14 cellular contexts compared by ENCODE assay signal in the genomic region with DNA sequence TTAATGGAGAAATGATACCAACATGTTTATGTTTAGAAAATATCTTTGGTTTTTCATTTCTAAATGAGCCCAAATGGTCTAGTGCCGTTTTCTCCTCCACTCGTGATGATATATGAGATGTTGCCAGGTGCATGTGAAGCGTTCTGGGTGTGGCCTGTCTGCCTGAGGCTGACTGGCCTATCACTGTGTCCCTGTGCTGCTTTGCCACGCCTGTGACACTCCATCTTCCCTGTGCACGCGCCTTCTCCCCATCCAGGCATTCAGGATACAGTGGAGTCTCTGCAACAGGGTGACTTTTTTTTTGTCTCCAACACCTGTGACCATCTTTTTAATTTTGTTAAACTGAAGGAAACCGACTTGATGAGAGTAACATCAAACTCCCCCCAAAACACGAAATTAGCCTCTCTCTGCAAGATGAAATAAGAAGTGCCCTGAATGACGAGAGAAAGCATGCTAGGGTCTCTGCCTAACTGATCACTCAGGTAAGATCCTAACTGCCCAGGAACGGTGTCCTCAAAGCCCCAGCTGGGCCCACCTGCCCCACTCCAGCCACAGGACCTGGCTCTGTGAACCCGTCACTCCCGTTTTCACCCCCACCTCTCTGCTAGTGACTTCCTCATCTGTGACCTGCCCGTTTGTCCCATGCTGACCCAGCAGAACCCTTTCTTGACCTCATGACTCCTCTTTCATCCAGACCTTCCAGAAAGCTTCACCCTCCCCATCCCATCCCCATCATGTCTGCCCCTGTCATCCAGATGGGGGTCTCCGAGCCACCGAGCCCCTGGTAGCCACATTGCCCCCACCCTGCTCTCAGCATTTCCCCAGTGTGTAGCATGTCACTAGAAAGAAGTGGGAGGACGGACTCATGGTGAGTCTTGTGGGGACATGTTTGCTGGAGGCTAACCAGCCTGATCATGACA. TPM values are rescaled to one million over a fixed set of nuclear protein-coding genes. Genes with fewer than 3 reads are reported as not detected.
A peak's percentile ranks its signal among the peaks of the same experiment; 100 is the strongest.
DNase-seq lines count a peak whose midpoint lies in the region; ATAC-seq and TF ChIP-seq lines count a peak whose summit lies in the region.
"Had no signal": no experiment of that assay in that cellular context is flagged by ENCODE, and none has a peak within 500 bp of the region (broad histone marks: within the 10 kb centered on the region; RNA-seq: fewer than 3 reads in every experiment).

No MANE protein-coding gene starts in this region.

- peaks cover 17% of the 10 kb centered on the region for H3K4me1 Mint-ChIP-seq in mesothelial cell of epicardium
- H3K4me1 Mint-ChIP-seq: activated naive CD8-positive, alpha-beta T cell treated with anti-CD3 and anti-CD28 coated beads for 36 hours had no signal

- no peak overlapping the region for H3K27ac ChIP-seq in right cardiac atrium (ENCODE audit: low read length)
- H3K27ac ChIP-seq: cardiac muscle cell, neutrophil had no signal

- no peaks in the 10 kb centered on the region for H3K27me3 Mint-ChIP-seq in mesothelial cell of epicardium (ENCODE audit: low read depth)
- H3K27me3 Mint-ChIP-seq: activated naive CD8-positive, alpha-beta T cell treated with anti-CD3 and anti-CD28 coated beads for 36 hours; stimulated activated naive CD8-positive, alpha-beta T cell treated with anti-CD3 and anti-CD28 coated beads, Interleukin-15, Interleukin-2, amounts not matched to agents 100 ng/mL and 50 ng/mL, for 24 hours had no signal

- no peaks in the 10 kb centered on the region for H3K4me1 ChIP-seq in right cardiac atrium (ENCODE audit: control insufficient read depth, insufficient read depth, low read length)

- H3K9me3 Mint-ChIP-seq in mesothelial cell of epicardium: no peaks in the 10 kb centered on the region
- H3K9me3 Mint-ChIP-seq: activated naive CD8-positive, alpha-beta T cell treated with anti-CD3 and anti-CD28 coated beads for 36 hours; stimulated activated naive CD8-positive, alpha-beta T cell treated with anti-CD3 and anti-CD28 coated beads, Interleukin-15, Interleukin-2, amounts not matched to agents 100 ng/mL and 50 ng/mL, for 24 hours had no signal

- H3K9me3 ChIP-seq in right cardiac atrium (ENCODE audit: control insufficient read depth, low read length): no peaks in the 10 kb centered on the region
- H3K9me3 ChIP-seq: neutrophil had no signal

- ATAC-seq in right cardiac atrium: no peak
- no peak for ATAC-seq in GM21717 (IDR thresholded peaks at IDR 0.05; ENCODE audit: unreplicated experiment)

- DNase-seq in cardiac septum (ENCODE audit: low spot score) (peak; percentile 60), right cardiac atrium (no peak), NCI-H774 (lab: John Stamatoyannopoulos, UW) (peak; percentile 84), islet precursor cell (peak; percentile 27), mesothelial cell of epicardium (ENCODE audit: low spot score in 2 of 2, unreplicated experiment in 2 of 2) (no peak), epidermal melanocyte (ENCODE audit: insufficient read length, low spot score) (no peak), NOMO-1 treated with dmso at 0.1 percent for 144 hours (lab: John Stamatoyannopoulos, UW; ENCODE audit: unreplicated experiment) (no peak)
- DNase-seq: activated naive CD8-positive, alpha-beta T cell treated with anti-CD3 and anti-CD28 coated beads for 36 hours; foreskin melanocyte; NCI-H2081 had no signal

- intact Hi-C loops in cardiac septum (cut with DNase I) (no loop called here), right cardiac atrium (cut with DNase I) (no loop called here)

- no peaks in the 10 kb centered on the region for H3K27me3 ChIP-seq in right cardiac atrium (ENCODE audit: control insufficient read depth, insufficient read depth)
- H3K27me3 ChIP-seq: cardiac muscle cell, neutrophil had no signal

- TF ChIP-seq CTCF in mesothelial cell of epicardium (IDR thresholded peaks at IDR 0.05; ENCODE audit: unreplicated experiment): no peak

- peaks cover 8% of the 10 kb centered on the region for H3K36me3 Mint-ChIP-seq in mesothelial cell of epicardium
- H3K36me3 Mint-ChIP-seq: activated naive CD8-positive, alpha-beta T cell treated with anti-CD3 and anti-CD28 coated beads for 36 hours had no signal

- H3K4me3 ChIP-seq in right cardiac atrium (ENCODE audit: low read length): no peak overlapping the region
- H3K4me3 ChIP-seq: cardiac muscle cell had no signal

- no peak overlapping the region for H3K27ac Mint-ChIP-seq in mesothelial cell of epicardium
- H3K27ac Mint-ChIP-seq: activated naive CD8-positive, alpha-beta T cell treated with anti-CD3 and anti-CD28 coated beads for 36 hours; stimulated activated naive CD8-positive, alpha-beta T cell treated with anti-CD3 and anti-CD28 coated beads, Interleukin-15, Interleukin-2, amounts not matched to agents 100 ng/mL and 50 ng/mL, for 24 hours had no signal

- no peak overlapping the region for H3K4me3 Mint-ChIP-seq in mesothelial cell of epicardium
- H3K4me3 Mint-ChIP-seq: activated naive CD8-positive, alpha-beta T cell treated with anti-CD3 and anti-CD28 coated beads for 36 hours; stimulated activated naive CD8-positive, alpha-beta T cell treated with anti-CD3 and anti-CD28 coated beads, Interleukin-15, Interleukin-2, amounts not matched to agents 100 ng/mL and 50 ng/mL, for 24 hours had no signal

- WGBS in right cardiac atrium: 91% methylated on average over 16 of the region's 16 CpGs

RNA-seq across cellular contexts. Expression of a gene that starts 33.2 kb away (rescaled TPM):
- 38.8 TPM for total RNA-seq in cardiac septum
- total RNA-seq in right cardiac atrium: 10 to 100 TPM; 48.1 to 54.2 (median 51.1) TPM
- 37.1 TPM for polyA plus RNA-seq in right cardiac atrium
- total RNA-seq in mesothelial cell of epicardium: 51.6 to 53.6 TPM (median 52.6 TPM) in 3 replicates

Comparison
In these comparisons a context has a peak if more than half of its experiments do, and no peak if none do; other contexts are left out.
1. DNase-seq: peak in cardiac septum (single experiment), NCI-H774 (single experiment) and islet precursor cell (single experiment); none in right cardiac atrium (0 of 3), mesothelial cell of epicardium (0 of 2), epidermal melanocyte (single experiment) and NOMO-1 treated with dmso at 0.1 percent for 144 hours (single experiment).